In genomic region chr7:45181286-45181960, GRCh38 we compare ENCODE assay signal across 17 cellular contexts. TPM values are rescaled to one million over a fixed set of nuclear protein-coding genes. Genes with fewer than 3 reads are reported as not detected.
"Had no signal": no experiment of that assay in that cellular context is flagged by ENCODE, and none has a peak within 500 bp of the region (broad histone marks: within the 10 kb centered on the region; RNA-seq: fewer than 3 reads in every experiment).

No MANE protein-coding gene starts in this region.

- DNase-seq: activated CD4-positive, alpha-beta T cell treated with anti-CD3 and anti-CD28 coated beads, Interleukin-2, amount 10 ng/mL, durations not matched to agents 24 days and 14 days; cortex of kidney; effector CD8-positive, alpha-beta T cell; foreskin fibroblast; hypothalamus; midbrain; stimulated activated CD4-positive, alpha-beta T cell treated with anti-CD3 and anti-CD28 coated beads, Interleukin-4, amount 100 ng/mL, for 24 hours; stimulated activated naive CD8-positive, alpha-beta T cell treated with anti-CD3 and anti-CD28 coated beads, Interleukin-15, Interleukin-2, amounts not matched to agents 100 U/mL and 50 U/mL, for 24 hours; T-helper 17 cell had no signal

- H3K4me1 ChIP-seq: neural progenitor cell, parathyroid adenoma, upper lobe of left lung had no signal

- H3K27ac Mint-ChIP-seq: activated CD4-positive, alpha-beta T cell treated with anti-CD3 and anti-CD28 coated beads, Interleukin-2, amount 10 ng/mL, durations not matched to agents 24 days and 14 days; activated naive CD8-positive, alpha-beta T cell treated with anti-CD3 and anti-CD28 coated beads, Interleukin-2, amount 10 ng/mL, durations not matched to agents 7 days and 5 days; brain; neural progenitor cell; T-helper 17 cell had no signal

- H3K4me3 ChIP-seq: lung, neural progenitor cell, upper lobe of left lung had no signal

- H3K9me3 ChIP-seq: upper lobe of left lung had no signal

- H3K36me3 ChIP-seq: neural progenitor cell had no signal

- H3K4me1 Mint-ChIP-seq: activated CD4-positive, alpha-beta T cell treated with anti-CD3 and anti-CD28 coated beads, Interleukin-2, amount 10 ng/mL, durations not matched to agents 24 days and 14 days; activated naive CD8-positive, alpha-beta T cell treated with anti-CD3 and anti-CD28 coated beads, Interleukin-2, amount 10 ng/mL, durations not matched to agents 7 days and 5 days; brain; central memory CD8-positive, alpha-beta T cell had no signal

- H3K36me3 Mint-ChIP-seq: activated naive CD8-positive, alpha-beta T cell treated with anti-CD3 and anti-CD28 coated beads, Interleukin-2, amount 10 ng/mL, durations not matched to agents 7 days and 5 days; brain; neural progenitor cell had no signal

- H3K4me3 Mint-ChIP-seq: activated CD4-positive, alpha-beta T cell treated with anti-CD3 and anti-CD28 coated beads, Interleukin-2, amount 10 ng/mL, durations not matched to agents 24 days and 14 days; activated naive CD8-positive, alpha-beta T cell treated with anti-CD3 and anti-CD28 coated beads, Interleukin-2, amount 10 ng/mL, durations not matched to agents 7 days and 5 days; brain; central memory CD8-positive, alpha-beta T cell; T-helper 17 cell had no signal

- ATAC-seq: stimulated activated naive CD8-positive, alpha-beta T cell treated with anti-CD3 and anti-CD28 coated beads, Interleukin-15, Interleukin-2, amounts not matched to agents 100 U/mL and 50 U/mL, for 24 hours; T-helper 17 cell had no signal

- H3K27me3 ChIP-seq: neural progenitor cell, upper lobe of left lung had no signal

- H3K9ac ChIP-seq: neural progenitor cell, parathyroid adenoma had no signal

- H3K9me3 Mint-ChIP-seq: activated CD4-positive, alpha-beta T cell treated with anti-CD3 and anti-CD28 coated beads, Interleukin-2, amount 10 ng/mL, durations not matched to agents 24 days and 14 days; activated naive CD8-positive, alpha-beta T cell treated with anti-CD3 and anti-CD28 coated beads, Interleukin-2, amount 10 ng/mL, durations not matched to agents 7 days and 5 days; brain; central memory CD8-positive, alpha-beta T cell; neural progenitor cell had no signal

- H3K27ac ChIP-seq: neural progenitor cell, parathyroid adenoma had no signal

RNA-seq across cellular contexts. Expression of gene RAMP3, which starts 23.8 kb away (rescaled TPM):
- total RNA-seq: activated CD4-positive, alpha-beta T cell treated with anti-CD3 and anti-CD28 coated beads, Interleukin-2, amount 10 ng/mL, durations not matched to agents 24 days and 14 days; activated naive CD8-positive, alpha-beta T cell treated with anti-CD3 and anti-CD28 coated beads, Interleukin-2, amount 10 ng/mL, durations not matched to agents 7 days and 5 days; myocyte had no signal
